25 cellular contexts compared by ENCODE assay signal in genomic region chr10:131132681-131133080, GRCh38.
"Had no signal": no experiment of that assay in that cellular context is flagged by ENCODE, and none has a peak within 500 bp of the region (broad histone marks: within the 10 kb centered on the region; RNA-seq: fewer than 3 reads in every experiment).

No MANE protein-coding gene starts in this region.

- H3K27ac ChIP-seq: epithelial cell of prostate, gastrocnemius medialis, heart left ventricle, hepatocyte, neutrophil, pancreas, right lobe of liver, stomach, thoracic aorta, tibial nerve, upper lobe of left lung had no signal

- H3K4me3 Mint-ChIP-seq: memory B cell; stimulated activated effector memory CD8-positive, alpha-beta T cell treated with anti-CD3 and anti-CD28 coated beads, Interleukin-12 subunit alpha, Interleukin-12 subunit beta, amount 100 ng/mL, for 72 hours had no signal

- H3K9me3 ChIP-seq: gastrocnemius medialis, heart left ventricle, neutrophil, pancreas, right lobe of liver, stomach, thoracic aorta, tibial nerve, upper lobe of left lung had no signal

- H3K27me3 ChIP-seq: neutrophil, pancreas, right lobe of liver, tibial nerve, upper lobe of left lung had no signal

- H3K36me3 Mint-ChIP-seq: memory B cell; stimulated activated effector memory CD8-positive, alpha-beta T cell treated with anti-CD3 and anti-CD28 coated beads, Interleukin-12 subunit alpha, Interleukin-12 subunit beta, amount 100 ng/mL, for 72 hours had no signal

- H3K4me1 Mint-ChIP-seq: memory B cell; stimulated activated effector memory CD8-positive, alpha-beta T cell treated with anti-CD3 and anti-CD28 coated beads, Interleukin-12 subunit alpha, Interleukin-12 subunit beta, amount 100 ng/mL, for 72 hours had no signal

- H3K9me3 Mint-ChIP-seq: stimulated activated effector memory CD8-positive, alpha-beta T cell treated with anti-CD3 and anti-CD28 coated beads, Interleukin-12 subunit alpha, Interleukin-12 subunit beta, amount 100 ng/mL, for 72 hours had no signal

- ATAC-seq: esophagus mucosa; gastrocnemius medialis; left colon; pancreas; stimulated activated effector memory CD8-positive, alpha-beta T cell treated with anti-CD3 and anti-CD28 coated beads, Interleukin-12 subunit alpha, Interleukin-12 subunit beta, amount 100 ng/mL, for 72 hours had no signal

- DNase-seq: central memory CD4-positive, alpha-beta T cell; effector CD4-positive, alpha-beta T cell; foreskin fibroblast; gastrocnemius medialis; left colon; left ventricle myocardium superior; right lobe of liver; stimulated activated CD4-positive, alpha-beta T cell treated with anti-CD3 and anti-CD28 coated beads, Interleukin-2, amount 100 ng/mL, for 24 hours; stimulated activated CD4-positive, alpha-beta T cell treated with anti-CD3 and anti-CD28 coated beads, Interleukin-4, amount 100 ng/mL, for 24 hours; stimulated activated naive CD4-positive, alpha-beta T cell treated with Interleukin-2 at 50 U/mL for 16 hours; stomach; upper lobe of left lung had no signal

- H3K27ac Mint-ChIP-seq: memory B cell; progenitor cell of endocrine pancreas; stimulated activated effector memory CD8-positive, alpha-beta T cell treated with anti-CD3 and anti-CD28 coated beads, Interleukin-12 subunit alpha, Interleukin-12 subunit beta, amount 100 ng/mL, for 72 hours had no signal

- H3K4me3 ChIP-seq: gastrocnemius medialis, hepatocyte, lung, pancreas, right lobe of liver, smooth muscle cell, stomach, thoracic aorta, tibial nerve, upper lobe of left lung had no signal

- H3K36me3 ChIP-seq: gastrocnemius medialis, heart left ventricle, neutrophil, pancreas, right lobe of liver, stomach, thoracic aorta, tibial nerve, upper lobe of left lung had no signal

- H3K4me1 ChIP-seq: gastrocnemius medialis, pancreas, right lobe of liver had no signal
